In genomic region chr12:54134850-54135249, GRCh38 we compare ENCODE assay signal across 1 cellular context.
TF ChIP-seq lines count a peak whose summit lies in the region.

No MANE protein-coding gene starts in this region.

TF ChIP-seq in H1, 55 proteins besides CTCF, POLR2A, EP300 and RAD21:
- TF ChIP-seq FOSL1 (IDR thresholded peaks at IDR 0.05; ENCODE audit: insufficient read depth, low read depth, low read length), result no peak
- TF ChIP-seq GTF2F1 (IDR thresholded peaks at IDR 0.05; ENCODE audit: borderline replicate concordance, low read depth, low read length), result no peak
- TF ChIP-seq SIN3A (conservative IDR thresholded peaks at IDR 0.05 in 1 of 2, IDR thresholded peaks at IDR 0.05 in 1 of 2; ENCODE audit: low read depth in 1 of 2, low read length in 2 of 2), result no peak
- TF ChIP-seq TAF1 (IDR thresholded peaks at IDR 0.05; ENCODE audit: low read depth, low read length), result no peak
- no peak for TF ChIP-seq CBX5 (IDR thresholded peaks at IDR 0.05; ENCODE audit: low read depth, low read length)
- no peak for TF ChIP-seq CBX8 (IDR thresholded peaks at IDR 0.05; ENCODE audit: borderline replicate concordance, low read depth, low read length)
- TF ChIP-seq SUZ12 (IDR thresholded peaks at IDR 0.05; ENCODE audit: low read length), result no peak
- no peak for TF ChIP-seq TBP (IDR thresholded peaks at IDR 0.05; ENCODE audit: low read depth, low read length)
- no peak for TF ChIP-seq NRF1 (IDR thresholded peaks at IDR 0.05; ENCODE audit: low read depth, low read length)
- TF ChIP-seq CREB1 (IDR thresholded peaks at IDR 0.05), result no peak
- no peak for TF ChIP-seq ZNF274 (IDR thresholded peaks at IDR 0.05; ENCODE audit: borderline replicate concordance, extremely low read depth, low read length)
- TF ChIP-seq JUND (IDR thresholded peaks at IDR 0.05; ENCODE audit: low read length), result no peak
- no peak for TF ChIP-seq RBBP5 (IDR thresholded peaks at IDR 0.05; ENCODE audit: borderline replicate concordance, low read depth, low read length)
- no peak for TF ChIP-seq CHD7 (IDR thresholded peaks at IDR 0.05; ENCODE audit: insufficient replicate concordance, low read length)
- no peak for TF ChIP-seq SIX5 (IDR thresholded peaks at IDR 0.05; ENCODE audit: low read depth, low read length)
- TF ChIP-seq SP2 (IDR thresholded peaks at IDR 0.05; ENCODE audit: low read length), result no peak
- no peak for TF ChIP-seq RNF2 (IDR thresholded peaks at IDR 0.05; ENCODE audit: borderline replicate concordance, low read depth, low read length, missing control alignments, poor library complexity, severe bottlenecking)
- TF ChIP-seq MAFK (IDR thresholded peaks at IDR 0.05; ENCODE audit: low read depth, low read length), result no peak
